Comparison of ENCODE assay signal across 12 cellular contexts in the genomic region with DNA sequence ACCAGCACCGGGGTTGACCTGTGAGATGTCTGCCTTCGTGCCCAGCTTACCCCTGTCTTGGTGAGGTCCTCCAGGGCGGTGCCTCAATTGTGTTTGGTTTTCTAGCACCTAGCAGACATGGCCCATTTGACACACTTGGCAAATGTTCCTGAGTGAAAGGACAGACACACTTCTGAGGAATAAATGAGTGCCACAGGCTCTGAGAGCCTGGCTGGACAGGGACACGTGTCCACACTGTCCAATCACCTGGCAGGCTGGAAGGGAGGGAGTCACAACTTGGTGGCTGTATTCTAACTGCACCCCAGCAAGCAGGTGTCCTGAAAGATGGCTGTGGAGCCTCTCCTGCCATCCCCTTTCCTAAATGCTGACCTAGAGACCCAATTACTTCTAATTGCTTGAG. TPM values are rescaled to one million over a fixed set of nuclear protein-coding genes. Genes with fewer than 3 reads are reported as not detected.
A peak's percentile ranks its signal among the peaks of the same experiment; 100 is the strongest.
DNase-seq lines count a peak whose midpoint lies in the region; ATAC-seq and TF ChIP-seq lines count a peak whose summit lies in the region.
"Had no signal": no experiment of that assay in that cellular context is flagged by ENCODE, and none has a peak within 500 bp of the region (broad histone marks: within the 10 kb centered on the region; RNA-seq: fewer than 3 reads in every experiment).

No MANE protein-coding gene starts in this region.

- ATAC-seq in heart left ventricle (no peak), HG03025 (IDR thresholded peaks at IDR 0.05; ENCODE audit: low FRiP score, unreplicated experiment) (no peak), HG03521 (IDR thresholded peaks at IDR 0.05; ENCODE audit: unreplicated experiment) (no peak)
- ATAC-seq: pancreas had no signal

- H3K4me1 Mint-ChIP-seq in activated T-helper 1 cell treated with anti-CD3 and anti-CD28 coated beads, Interleukin-12 subunit alpha, Interleukin-12 subunit beta, Interleukin-2, Interleukin-4 antibody, amounts not matched to agents 30 ng/mL and 10 ng/mL and 1 ng/mL, durations not matched to agents 14 hours and 24 hours and 36 hours (ENCODE audit: low read depth), result peaks cover 92% of the 10 kb centered on the region

- H3K4me3 ChIP-seq in right atrium auricular region, result no peak overlapping the region
- H3K4me3 ChIP-seq in heart left ventricle, result no peak overlapping the region
- no peak overlapping the region for H3K4me3 ChIP-seq in muscle layer of colon (ENCODE audit: low read depth in 1 of 2, low read length in 2 of 2)
- no peak overlapping the region for H3K4me3 ChIP-seq in vagina
- H3K4me3 ChIP-seq: pancreas had no signal

- H3K4me3 Mint-ChIP-seq in activated T-helper 1 cell treated with anti-CD3 and anti-CD28 coated beads, Interleukin-12 subunit alpha, Interleukin-12 subunit beta, Interleukin-2, Interleukin-4 antibody, amounts not matched to agents 30 ng/mL and 10 ng/mL and 1 ng/mL, durations not matched to agents 14 hours and 24 hours and 36 hours, result peak overlapping the region; percentile 53

- H3K9me3 ChIP-seq in right atrium auricular region (no peaks in the 10 kb centered on the region), heart left ventricle (no peaks in the 10 kb centered on the region), muscle layer of colon (ENCODE audit: low read length) (no peaks in the 10 kb centered on the region), vagina (no peaks in the 10 kb centered on the region)
- H3K9me3 ChIP-seq: pancreas had no signal

- H3K4me1 ChIP-seq in right atrium auricular region, result peaks cover 0 to 95% of the 10 kb centered on the region in 2 donors
- peaks cover 8 to 100% (median 81%) of the 10 kb centered on the region in 12 donors for H3K4me1 ChIP-seq in heart left ventricle
- H3K4me1 ChIP-seq in muscle layer of colon (ENCODE audit: insufficient read depth, low read length), result peaks cover 91% of the 10 kb centered on the region
- H3K4me1 ChIP-seq in vagina, result peaks cover 95% of the 10 kb centered on the region

- DNase-seq in right atrium auricular region (ENCODE audit: low spot score) (no peak), heart left ventricle (no peak), vagina (ENCODE audit: extremely low spot score in 2 of 2) (no peak), UCSD-AML1 (lab: John Stamatoyannopoulos, UW; ENCODE audit: unreplicated experiment) (no peak)
- no peak for DNase-seq in activated T-helper 1 cell treated with anti-CD3 and anti-CD28 coated beads, Interleukin-12 subunit alpha, Interleukin-12 subunit beta, Interleukin-2, Interleukin-4 antibody, amounts not matched to agents 30 ng/mL and 10 ng/mL and 1 ng/mL, durations not matched to agents 14 hours and 24 hours and 36 hours (ENCODE audit: low spot score)
- DNase-seq: pancreas, T1000 had no signal

- H3K27me3 Mint-ChIP-seq in activated T-helper 1 cell treated with anti-CD3 and anti-CD28 coated beads, Interleukin-12 subunit alpha, Interleukin-12 subunit beta, Interleukin-2, Interleukin-4 antibody, amounts not matched to agents 30 ng/mL and 10 ng/mL and 1 ng/mL, durations not matched to agents 14 hours and 24 hours and 36 hours (ENCODE audit: insufficient read depth), result no peaks in the 10 kb centered on the region

- H3K27me3 ChIP-seq in right atrium auricular region (no peaks in the 10 kb centered on the region), heart left ventricle (no peaks in the 10 kb centered on the region), muscle layer of colon (ENCODE audit: control insufficient read depth in 1 of 2, insufficient read depth in 2 of 2, low read length in 2 of 2) (no peaks in the 10 kb centered on the region), vagina (no peaks in the 10 kb centered on the region)
- H3K27me3 ChIP-seq: pancreas had no signal

- TF ChIP-seq POLR2A in heart left ventricle (IDR thresholded peaks at IDR 0.05) (no peak), vagina (IDR thresholded peaks at IDR 0.05) (no peak)

- TF ChIP-seq CTCF in right atrium auricular region (IDR thresholded peaks at IDR 0.05) (no peak), heart left ventricle (IDR thresholded peaks at IDR 0.05) (no peak), vagina (IDR thresholded peaks at IDR 0.05) (no peak)

- peak overlapping the region; percentile 96 to 97 for H3K27ac ChIP-seq in right atrium auricular region
- peak overlapping the region in 6 of 12 donors; percentile 9 to 97 (median 46) for H3K27ac ChIP-seq in heart left ventricle
- H3K27ac ChIP-seq in muscle layer of colon (ENCODE audit: low read depth, low read length), result peak overlapping the region; percentile 19
- H3K27ac ChIP-seq in vagina, result peak overlapping the region; percentile 92

- peak overlapping the region; percentile 88 for H3K27ac Mint-ChIP-seq in activated T-helper 1 cell treated with anti-CD3 and anti-CD28 coated beads, Interleukin-12 subunit alpha, Interleukin-12 subunit beta, Interleukin-2, Interleukin-4 antibody, amounts not matched to agents 30 ng/mL and 10 ng/mL and 1 ng/mL, durations not matched to agents 14 hours and 24 hours and 36 hours

- 75 to 89% (median 81%) methylated on average over 3 to 4 of the region's 4 CpGs for WGBS in heart left ventricle, 4 donors

- peaks cover 57% of the 10 kb centered on the region for H3K36me3 Mint-ChIP-seq in activated T-helper 1 cell treated with anti-CD3 and anti-CD28 coated beads, Interleukin-12 subunit alpha, Interleukin-12 subunit beta, Interleukin-2, Interleukin-4 antibody, amounts not matched to agents 30 ng/mL and 10 ng/mL and 1 ng/mL, durations not matched to agents 14 hours and 24 hours and 36 hours (ENCODE audit: low read depth)

- H3K9ac ChIP-seq in muscle layer of colon (ENCODE audit: low read length), result no peak overlapping the region

- no peaks in the 10 kb centered on the region for H3K9me3 Mint-ChIP-seq in activated T-helper 1 cell treated with anti-CD3 and anti-CD28 coated beads, Interleukin-12 subunit alpha, Interleukin-12 subunit beta, Interleukin-2, Interleukin-4 antibody, amounts not matched to agents 30 ng/mL and 10 ng/mL and 1 ng/mL, durations not matched to agents 14 hours and 24 hours and 36 hours

- intact Hi-C loops in heart left ventricle (cut with DNase I) (no loop called here), vagina (cut with DNase I) (no loop called here)
- intact Hi-C loops in activated T-helper 1 cell treated with anti-CD3 and anti-CD28 coated beads, Interleukin-12 subunit alpha, Interleukin-12 subunit beta, Interleukin-2, Interleukin-4 antibody, amounts not matched to agents 30 ng/mL and 10 ng/mL and 1 ng/mL, durations not matched to agents 14 hours and 24 hours and 36 hours (cut with micrococcal nuclease), result no loop called here

- H3K36me3 ChIP-seq in right atrium auricular region, result no peaks in the 10 kb centered on the region
- H3K36me3 ChIP-seq in heart left ventricle, result peaks cover 0 to 24% (median 0%) of the 10 kb centered on the region in 9 donors
- H3K36me3 ChIP-seq in muscle layer of colon (ENCODE audit: insufficient read depth, low read length), result no peaks in the 10 kb centered on the region
- H3K36me3 ChIP-seq in vagina, result no peaks in the 10 kb centered on the region
- H3K36me3 ChIP-seq: pancreas had no signal

RNA-seq across cellular contexts. Expression of a gene that starts 7.4 kb away (rescaled TPM):
- 10 to 100 TPM in 1 of 2 donors, 1 to 10 TPM in 1; 8.2 to 10.6 TPM for total RNA-seq in right atrium auricular region
- 10 to 100 TPM in 8 of 9 donors, 1 to 10 TPM in 1; 9.9 to 21.9 (median 12.7) TPM for total RNA-seq in heart left ventricle
- 10 to 100 TPM in 1 of 2 donors, 1 to 10 TPM in 1; 9.0 to 11.2 TPM for polyA plus RNA-seq in heart left ventricle
- 64.4 and 64.7 TPM in 2 replicates for total RNA-seq in activated T-helper 1 cell treated with anti-CD3 and anti-CD28 coated beads, Interleukin-12 subunit alpha, Interleukin-12 subunit beta, Interleukin-2, Interleukin-4 antibody, amounts not matched to agents 30 ng/mL and 10 ng/mL and 1 ng/mL, durations not matched to agents 14 hours and 24 hours and 36 hours
- 9.8 TPM for total RNA-seq in vagina

RNA-seq across cellular contexts. Expression of a gene that starts 47.5 kb away (rescaled TPM):
- not detected for total RNA-seq in right atrium auricular region
- not detected for total RNA-seq in heart left ventricle
- not detected for polyA plus RNA-seq in heart left ventricle
- total RNA-seq in activated T-helper 1 cell treated with anti-CD3 and anti-CD28 coated beads, Interleukin-12 subunit alpha, Interleukin-12 subunit beta, Interleukin-2, Interleukin-4 antibody, amounts not matched to agents 30 ng/mL and 10 ng/mL and 1 ng/mL, durations not matched to agents 14 hours and 24 hours and 36 hours, result 0.44 and 0.56 TPM in 2 replicates
- total RNA-seq in vagina, result not detected
- total RNA-seq: HT-29, liver had no signal
- polyA plus RNA-seq: liver had no signal
